In the genomic region with DNA sequence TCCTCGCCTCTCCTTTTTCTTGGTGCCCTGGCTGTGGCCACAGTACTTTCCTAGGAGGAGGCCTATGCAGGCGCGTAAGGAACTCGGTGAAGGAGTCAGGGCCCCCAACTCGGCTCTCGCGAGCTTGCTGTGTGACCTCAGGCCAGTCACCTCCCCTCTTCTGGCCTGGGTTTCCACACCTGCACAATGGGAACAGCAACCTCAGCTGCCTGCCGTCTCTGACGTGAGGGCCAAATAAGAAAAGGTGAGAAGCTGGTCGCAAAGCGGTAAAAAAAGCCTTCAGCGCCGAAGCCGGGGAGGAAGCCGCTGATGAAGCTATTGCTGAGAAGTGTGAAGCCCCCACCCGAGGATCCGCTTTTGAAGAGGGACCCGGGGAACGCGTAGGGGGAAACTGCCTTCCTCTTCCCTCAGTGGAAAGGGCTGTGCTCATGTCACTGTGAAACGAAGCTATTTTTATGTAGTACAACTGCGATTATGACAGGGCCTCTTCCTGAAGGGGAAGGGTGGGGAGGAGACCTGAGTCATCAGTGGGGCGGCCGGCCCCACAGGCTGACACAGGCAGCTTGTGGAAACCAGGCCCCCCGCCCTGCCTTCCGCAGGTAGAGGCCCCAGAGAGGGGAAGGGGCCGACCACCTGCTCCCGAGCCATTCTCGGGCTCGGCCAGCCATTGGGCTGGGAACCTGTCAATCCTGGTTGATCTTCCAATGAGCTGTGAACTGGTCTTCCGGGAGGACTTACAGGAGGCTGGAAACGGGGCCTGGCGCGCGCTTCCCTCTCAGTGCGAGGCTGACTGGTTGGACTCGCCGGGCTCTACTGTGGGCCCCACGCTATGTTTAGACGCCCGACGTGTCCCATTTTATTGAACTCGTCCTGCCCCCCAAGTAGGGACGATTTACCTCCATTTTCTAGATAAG, we compare ENCODE assay signal across 8 cellular contexts. TPM values are rescaled to one million over a fixed set of nuclear protein-coding genes. Genes with fewer than 3 reads are reported as not detected.
DNase-seq lines count a peak whose midpoint lies in the region; ATAC-seq and TF ChIP-seq lines count a peak whose summit lies in the region.

No MANE protein-coding gene starts in this region.

- H3K9me3 ChIP-seq in OCI-LY3 (ENCODE audit: insufficient read depth, low read length) = no peaks in the 10 kb centered on the region
- no peaks in the 10 kb centered on the region for H3K9me3 ChIP-seq in naive thymus-derived CD4-positive, alpha-beta T cell (ENCODE audit: control insufficient read depth in 2 of 3, low read length in 3 of 3)

- no peaks in the 10 kb centered on the region for H3K79me2 ChIP-seq in OCI-LY3 (ENCODE audit: low read length)

- H3K4me2 ChIP-seq in OCI-LY3 (ENCODE audit: low read length) = peak overlapping the region; percentile 99

- peak overlapping the region; percentile 99 for H3K27ac ChIP-seq in OCI-LY3 (ENCODE audit: low read length)
- peak overlapping the region; percentile 84 for H3K27ac ChIP-seq in naive thymus-derived CD4-positive, alpha-beta T cell (ENCODE audit: low read depth, low read length)

- H3K4me1 Mint-ChIP-seq in activated T-helper 1 cell treated with anti-CD3 and anti-CD28 coated beads, Interleukin-12 subunit alpha, Interleukin-12 subunit beta, Interleukin-2, Interleukin-4 antibody, amounts not matched to agents 30 ng/mL and 10 ng/mL and 1 ng/mL, durations not matched to agents 14 hours and 24 hours and 36 hours (ENCODE audit: low read depth) = peaks cover 75% of the 10 kb centered on the region
- peaks cover 41 to 76% (median 63%) of the 10 kb centered on the region in 7 donors for H3K4me1 Mint-ChIP-seq in naive thymus-derived CD4-positive, alpha-beta T cell

- no peak overlapping the region for H2AFZ ChIP-seq in OCI-LY3 (ENCODE audit: low read depth, low read length)

- H3K27me3 ChIP-seq in OCI-LY3 (ENCODE audit: low read depth, low read length) = no peaks in the 10 kb centered on the region
- no peaks in the 10 kb centered on the region for H3K27me3 ChIP-seq in naive thymus-derived CD4-positive, alpha-beta T cell (ENCODE audit: control insufficient read depth in 2 of 2, insufficient read depth in 2 of 2, low read length in 2 of 2)

- H3K9ac ChIP-seq in OCI-LY3 (ENCODE audit: low read length) = peak overlapping the region; percentile 98

- no peak for TF ChIP-seq CTCF in OCI-LY3 (IDR thresholded peaks at IDR 0.05; ENCODE audit: low read depth, low read length)

- no peaks in the 10 kb centered on the region for H3K36me3 Mint-ChIP-seq in activated T-helper 1 cell treated with anti-CD3 and anti-CD28 coated beads, Interleukin-12 subunit alpha, Interleukin-12 subunit beta, Interleukin-2, Interleukin-4 antibody, amounts not matched to agents 30 ng/mL and 10 ng/mL and 1 ng/mL, durations not matched to agents 14 hours and 24 hours and 36 hours (ENCODE audit: low read depth)
- peaks cover 0 to 3% (median 0%) of the 10 kb centered on the region in 5 donors for H3K36me3 Mint-ChIP-seq in naive thymus-derived CD4-positive, alpha-beta T cell

- H3K4me1 ChIP-seq in OCI-LY3 (ENCODE audit: low read length) = peaks cover 74% of the 10 kb centered on the region
- peaks cover 52 to 53% of the 10 kb centered on the region in 2 donors for H3K4me1 ChIP-seq in naive thymus-derived CD4-positive, alpha-beta T cell (ENCODE audit: control insufficient read depth in 2 of 2, insufficient read depth in 2 of 2, low read length in 2 of 2)

- peak overlapping the region; percentile 84 for H3K4me3 ChIP-seq in OCI-LY3 (ENCODE audit: low read length)
- H3K4me3 ChIP-seq in naive thymus-derived CD4-positive, alpha-beta T cell (ENCODE audit: low read length) = peak overlapping the region; percentile 74

- ATAC-seq in GM18858 (IDR thresholded peaks at IDR 0.05; ENCODE audit: unreplicated experiment) (peak; percentile 44), HG03039 (IDR thresholded peaks at IDR 0.05; ENCODE audit: unreplicated experiment) (peak; percentile 64)
- ATAC-seq in naive thymus-derived CD4-positive, alpha-beta T cell = peak; percentile 82

- CTCF ChIA-PET in naive thymus-derived CD4-positive, alpha-beta T cell (lab: Charles Lee) = interaction anchor here (1.0 to 3.6 kb wide), 10 partner anchors 10 to 506 kb away, joined by 3 to 23 read pairs (median 6); a partner anchor contains a TSS

- peak; percentile 96 for DNase-seq in activated T-helper 1 cell treated with anti-CD3 and anti-CD28 coated beads, Interleukin-12 subunit alpha, Interleukin-12 subunit beta, Interleukin-2, Interleukin-4 antibody, amounts not matched to agents 30 ng/mL and 10 ng/mL and 1 ng/mL, durations not matched to agents 14 hours and 24 hours and 36 hours (ENCODE audit: low spot score)
- peak; percentile 82 for DNase-seq in fibroblast of peridontal ligament (ENCODE audit: extremely low read depth)
- DNase-seq in naive thymus-derived CD4-positive, alpha-beta T cell = peak; percentile 78 to 97 (median 94)
- DNase-seq in stimulated activated CD8-positive, alpha-beta memory T cell treated with anti-CD3 and anti-CD28 coated beads, Interleukin-7, amount 100 ng/mL, for 48 hours (ENCODE audit: extremely low read depth in 1 of 2, low read depth in 1 of 2) = peak; percentile 96 to 98
- DNase-seq in COR-L47 (lab: John Stamatoyannopoulos, UW) = no peak

- H3K27ac Mint-ChIP-seq in activated T-helper 1 cell treated with anti-CD3 and anti-CD28 coated beads, Interleukin-12 subunit alpha, Interleukin-12 subunit beta, Interleukin-2, Interleukin-4 antibody, amounts not matched to agents 30 ng/mL and 10 ng/mL and 1 ng/mL, durations not matched to agents 14 hours and 24 hours and 36 hours = peak overlapping the region; percentile 100
- H3K27ac Mint-ChIP-seq in naive thymus-derived CD4-positive, alpha-beta T cell = peak overlapping the region; percentile 90 to 100 (median 98)

- H3K9me3 Mint-ChIP-seq in activated T-helper 1 cell treated with anti-CD3 and anti-CD28 coated beads, Interleukin-12 subunit alpha, Interleukin-12 subunit beta, Interleukin-2, Interleukin-4 antibody, amounts not matched to agents 30 ng/mL and 10 ng/mL and 1 ng/mL, durations not matched to agents 14 hours and 24 hours and 36 hours = no peaks in the 10 kb centered on the region
- H3K9me3 Mint-ChIP-seq in naive thymus-derived CD4-positive, alpha-beta T cell = no peaks in the 10 kb centered on the region

- no peaks in the 10 kb centered on the region for H3K36me3 ChIP-seq in OCI-LY3 (replicated peaks; ENCODE audit: low read depth, low read length)
- H3K36me3 ChIP-seq in naive thymus-derived CD4-positive, alpha-beta T cell (ENCODE audit: control insufficient read depth in 2 of 3, insufficient read depth in 3 of 3, low read length in 3 of 3) = no peaks in the 10 kb centered on the region

- POLR2A ChIA-PET in naive thymus-derived CD4-positive, alpha-beta T cell (lab: Charles Lee) = interaction anchor here (0.7 to 4.2 kb wide), 22 partner anchors 10 to 800 kb away, joined by 3 to 115 read pairs (median 7); a partner anchor contains a TSS

- H3K27me3 Mint-ChIP-seq in activated T-helper 1 cell treated with anti-CD3 and anti-CD28 coated beads, Interleukin-12 subunit alpha, Interleukin-12 subunit beta, Interleukin-2, Interleukin-4 antibody, amounts not matched to agents 30 ng/mL and 10 ng/mL and 1 ng/mL, durations not matched to agents 14 hours and 24 hours and 36 hours (ENCODE audit: insufficient read depth) = no peaks in the 10 kb centered on the region
- H3K27me3 Mint-ChIP-seq in naive thymus-derived CD4-positive, alpha-beta T cell = no peaks in the 10 kb centered on the region

- peak overlapping the region; percentile 93 for H3K4me3 Mint-ChIP-seq in activated T-helper 1 cell treated with anti-CD3 and anti-CD28 coated beads, Interleukin-12 subunit alpha, Interleukin-12 subunit beta, Interleukin-2, Interleukin-4 antibody, amounts not matched to agents 30 ng/mL and 10 ng/mL and 1 ng/mL, durations not matched to agents 14 hours and 24 hours and 36 hours
- H3K4me3 Mint-ChIP-seq in naive thymus-derived CD4-positive, alpha-beta T cell = peak overlapping the region; percentile 77 to 94 (median 90)

- no peaks in the 10 kb centered on the region for H4K20me1 ChIP-seq in OCI-LY3 (ENCODE audit: insufficient read depth, low read length)

- intact Hi-C loops in activated T-helper 1 cell treated with anti-CD3 and anti-CD28 coated beads, Interleukin-12 subunit alpha, Interleukin-12 subunit beta, Interleukin-2, Interleukin-4 antibody, amounts not matched to agents 30 ng/mL and 10 ng/mL and 1 ng/mL, durations not matched to agents 14 hours and 24 hours and 36 hours (cut with micrococcal nuclease) = loop anchor here (1.0 to 10.0 kb wide), 13 partner anchors 12 to 901 kb away; a partner anchor contains a TSS
- intact Hi-C loops in naive thymus-derived CD4-positive, alpha-beta T cell (cut with micrococcal nuclease) = loop anchor here (1.0 to 10.0 kb wide), 20 partner anchors 9 to 1391 kb away; a partner anchor contains a TSS

RNA-seq across cellular contexts. Expression of a gene that starts 18.0 kb away (rescaled TPM):
- 0.93 and 1.3 TPM in 2 replicates for total RNA-seq in activated T-helper 1 cell treated with anti-CD3 and anti-CD28 coated beads, Interleukin-12 subunit alpha, Interleukin-12 subunit beta, Interleukin-2, Interleukin-4 antibody, amounts not matched to agents 30 ng/mL and 10 ng/mL and 1 ng/mL, durations not matched to agents 14 hours and 24 hours and 36 hours
- total RNA-seq in naive thymus-derived CD4-positive, alpha-beta T cell = 1 to 10 TPM; 3.3 to 9.3 (median 4.0) TPM
- 1 to 10 TPM in 1 of 2 donors, under 1 TPM in 1; 0.20 to 2.0 TPM for polyA plus RNA-seq in naive thymus-derived CD4-positive, alpha-beta T cell

RNA-seq across cellular contexts. Expression of a gene that starts 52.0 kb away (rescaled TPM):
- 17.0 and 17.8 TPM in 2 replicates for total RNA-seq in activated T-helper 1 cell treated with anti-CD3 and anti-CD28 coated beads, Interleukin-12 subunit alpha, Interleukin-12 subunit beta, Interleukin-2, Interleukin-4 antibody, amounts not matched to agents 30 ng/mL and 10 ng/mL and 1 ng/mL, durations not matched to agents 14 hours and 24 hours and 36 hours
- 10 to 100 TPM in 4 of 5 experiments, 1 to 10 TPM in 1; 8.6 to 52.3 (median 14.0) TPM for total RNA-seq in naive thymus-derived CD4-positive, alpha-beta T cell
- polyA plus RNA-seq in naive thymus-derived CD4-positive, alpha-beta T cell = 10 to 100 TPM; 10.3 to 20.9 TPM
